8 cellular contexts compared by ENCODE assay signal in genomic region chr22:23838686-23839468, GRCh38.
DNase-seq lines count a peak whose midpoint lies in the region; ATAC-seq lines count a peak whose summit lies in the region.

TSS of gene DERL3 (minus strand) at chr22:23839006. CDS start at chr22:23838987, 19 bp downstream.

- peak; percentile 75 for ATAC-seq in GM18870 (IDR thresholded peaks at IDR 0.05; ENCODE audit: unreplicated experiment)
- ATAC-seq in HG03108 (IDR thresholded peaks at IDR 0.05; ENCODE audit: unreplicated experiment) = peak; percentile 74
- ATAC-seq in activated CD4-positive, CD25-positive, alpha-beta regulatory T cell treated with anti-CD3 and anti-CD28 coated beads, Interleukin-2, amount 50 U/mL, for 24 hours = peak; percentile 89 to 92

- DNase-seq in 8988T (peak; percentile 76), NCI-H2227 treated with DMSO at 0.1 percent for 48 hours (lab: John Stamatoyannopoulos, UW) (peak; percentile 98), cerebellar cortex (ENCODE audit: low spot score) (peak; percentile 92), islet precursor cell (peak; percentile 98)
- DNase-seq in stimulated activated CD4-positive, alpha-beta T cell treated with anti-CD3 and anti-CD28 coated beads, Interleukin-12 subunit alpha, Interleukin-12 subunit beta, amount 100 ng/mL, for 4 hours = peak; percentile 91

Comparison
In these comparisons a context has a peak if more than half of its experiments do, and no peak if none do; other contexts are left out.
1. Peak in every context shown above with its lines: DNase-seq and ATAC-seq.